Comparison of ENCODE assay signal across 21 cellular contexts in genomic region chr20:5600982-5601381, GRCh38.
"Had no signal": no experiment of that assay in that cellular context is flagged by ENCODE, and none has a peak within 500 bp of the region (broad histone marks: within the 10 kb centered on the region; RNA-seq: fewer than 3 reads in every experiment).

No MANE protein-coding gene starts in this region.

- H3K27me3 ChIP-seq: Peyer's patch, SJCRH30 had no signal

- H3K4me3 ChIP-seq: PC-9, Peyer's patch, SJCRH30 had no signal

- H3K9me3 ChIP-seq: Peyer's patch, SJCRH30 had no signal

- ATAC-seq: Right ventricle myocardium inferior, SK-N-SH treated with all-trans-retinoic acid at 6 μM for 48 hours had no signal

- H3K27ac ChIP-seq: PC-9, Peyer's patch, SJCRH30 had no signal

- H2AFZ ChIP-seq: PC-9 had no signal

- H3K4me2 ChIP-seq: PC-9 had no signal

- DNase-seq: MV-4-11, NCI-H1048, NCI-H1105, NCI-H1417, NCI-H1436 treated with DMSO at 0.1 percent for 48 hours, NCI-H1694, NCI-H187 treated with DMSO at 0.1 percent for 48 hours, NCI-H2029 treated with DMSO at 0.1 percent for 48 hours, NCI-H2171 treated with DMSO at 0.1 percent for 48 hours, NCI-H345, NCI-H446 treated with DMSO at 0.1 percent for 48 hours, NCI-H510A treated with DMSO at 0.1 percent for 48 hours, NCI-H526, NCI-H748 treated with DMSO at 0.1 percent for 48 hours, OCI-M1, PC-9, Peyer's patch, SHP77 treated with DMSO at 0.1 percent for 48 hours, SJCRH30 had no signal

- H3K4me1 ChIP-seq: SJCRH30 had no signal
